10 cellular contexts compared by ENCODE assay signal in genomic region chr16:48596326-48596725, GRCh38.
DNase-seq lines count a peak whose midpoint lies in the region; ATAC-seq and TF ChIP-seq lines count a peak whose summit lies in the region.
"Had no signal": no experiment of that assay in that cellular context is flagged by ENCODE, and none has a peak within 500 bp of the region (broad histone marks: within the 10 kb centered on the region; RNA-seq: fewer than 3 reads in every experiment).

No MANE protein-coding gene starts in this region.

- no peak for TF ChIP-seq POLR2A in GM18505 (IDR thresholded peaks at IDR 0.05; ENCODE audit: borderline replicate concordance, extremely low read depth, insufficient read depth, insufficient read length)

- ATAC-seq in HG02870 (IDR thresholded peaks at IDR 0.05; ENCODE audit: unreplicated experiment): peak; percentile 87
- ATAC-seq in GM18505 (IDR thresholded peaks at IDR 0.05; ENCODE audit: unreplicated experiment): no peak
- ATAC-seq: sciatic nerve had no signal

- DNase-seq in activated T-cell treated with anti-CD3 and anti-CD28 coated beads for 24 hours (ENCODE audit: low read depth) (peak; percentile 45), activated T-cell treated with anti-CD3 and anti-CD28 coated beads for 4 hours (no peak), UCSD-AML1 (lab: John Stamatoyannopoulos, UW; ENCODE audit: unreplicated experiment) (no peak), kidney glomerular epithelial cell (lab: John Stamatoyannopoulos, UW) (no peak)
- peak; percentile 67 to 69 for DNase-seq in activated T-cell treated with anti-CD3 and anti-CD28 coated beads, Interleukin-2, amount 50 U/mL, for 48 hours
- peak; percentile 24 to 34 for DNase-seq in stimulated activated CD4-positive, alpha-beta T cell treated with anti-CD3 and anti-CD28 coated beads, Interleukin-4, amount 100 ng/mL, for 4 hours
- DNase-seq: hypothalamus had no signal

Comparison
In these comparisons a context has a peak if more than half of its experiments do, and no peak if none do; other contexts are left out.
1. DNase-seq: peak in activated T-cell treated with anti-CD3 and anti-CD28 coated beads for 24 hours (single experiment), activated T-cell treated with anti-CD3 and anti-CD28 coated beads, Interleukin-2, amount 50 U/mL, for 48 hours (2 of 2) and stimulated activated CD4-positive, alpha-beta T cell treated with anti-CD3 and anti-CD28 coated beads, Interleukin-4, amount 100 ng/mL, for 4 hours (2 of 2); none in activated T-cell treated with anti-CD3 and anti-CD28 coated beads for 4 hours (single experiment), UCSD-AML1 (single experiment) and kidney glomerular epithelial cell (single experiment).